In the genomic region with DNA sequence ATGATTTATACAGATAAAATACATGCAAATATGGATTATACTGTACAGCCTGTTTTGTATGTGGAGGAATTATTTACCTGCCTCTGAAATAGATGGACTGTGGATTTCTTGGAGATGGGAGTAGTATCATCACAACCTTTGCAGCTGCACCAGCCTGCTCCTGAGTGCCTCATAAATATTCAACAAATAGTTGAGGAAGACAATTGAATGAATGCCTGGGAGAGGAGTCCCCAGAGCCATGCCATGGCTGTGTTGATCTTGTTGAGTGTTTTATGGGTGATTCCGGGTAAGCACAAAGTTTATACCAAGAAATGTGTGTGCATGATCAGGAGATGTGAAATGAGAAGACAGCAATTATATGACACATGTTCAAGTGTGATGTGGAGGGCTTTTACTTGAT, we compare ENCODE assay signal across 29 cellular contexts.
"Had no signal": no experiment of that assay in that cellular context is flagged by ENCODE, and none has a peak within 500 bp of the region (broad histone marks: within the 10 kb centered on the region; RNA-seq: fewer than 3 reads in every experiment).

No MANE protein-coding gene starts in this region.

- H3K36me3 ChIP-seq: ascending aorta, breast epithelium, esophagus muscularis mucosa, gastrocnemius medialis, heart left ventricle had no signal

- H3K27me3 ChIP-seq: ascending aorta, breast epithelium, esophagus muscularis mucosa, foreskin keratinocyte, gastrocnemius medialis, heart left ventricle had no signal

- H3K4me1 ChIP-seq: ascending aorta, breast epithelium, foreskin keratinocyte had no signal

- H3K9me3 ChIP-seq: ascending aorta, breast epithelium, esophagus muscularis mucosa, gastrocnemius medialis, heart left ventricle had no signal

- H3K27ac ChIP-seq: ascending aorta, breast epithelium, coronary artery, esophagus muscularis mucosa, foreskin keratinocyte, gastrocnemius medialis, heart left ventricle had no signal

- H3K4me3 Mint-ChIP-seq: activated CD4-positive, alpha-beta memory T cell treated with anti-CD3 and anti-CD28 coated beads, Interleukin-2, amount 10 ng/mL, durations not matched to agents 7 days and 5 days; activated CD4-positive, alpha-beta T cell treated with anti-CD3 and anti-CD28 coated beads, Interleukin-2, amount 10 ng/mL, durations not matched to agents 7 days and 5 days; activated naive CD4-positive, alpha-beta T cell treated with anti-CD3 and anti-CD28 coated beads, Interleukin-2, amount 10 ng/mL, durations not matched to agents 7 days and 5 days; activated naive CD8-positive, alpha-beta T cell treated with anti-CD3 and anti-CD28 coated beads, Interleukin-2, amount 10 ng/mL, durations not matched to agents 7 days and 5 days; activated T-cell treated with anti-CD3 and anti-CD28 coated beads, Interleukin-2, amount 50 U/mL, for 24 hours; activated T-cell treated with anti-CD3 and anti-CD28 coated beads, Interleukin-2, amount 50 U/mL, for 72 hours; brain; central memory CD8-positive, alpha-beta T cell; dendritic cell treated with granulocyte-macrophage colony-stimulating factor and Interleukin-4, amounts not matched to agents 40 ng/mL and 50 ng/mL, for 4 days; effector memory CD8-positive, alpha-beta T cell had no signal

- H3K9me3 Mint-ChIP-seq: activated CD4-positive, alpha-beta memory T cell treated with anti-CD3 and anti-CD28 coated beads, Interleukin-2, amount 10 ng/mL, durations not matched to agents 7 days and 5 days; activated CD4-positive, alpha-beta T cell treated with anti-CD3 and anti-CD28 coated beads, Interleukin-2, amount 10 ng/mL, durations not matched to agents 7 days and 5 days; activated naive CD4-positive, alpha-beta T cell treated with anti-CD3 and anti-CD28 coated beads, Interleukin-2, amount 10 ng/mL, durations not matched to agents 7 days and 5 days; activated naive CD4-positive, alpha-beta T cell treated with anti-CD3 and anti-CD28 coated beads, Interleukin-2, amount 50 U/mL, for 72 hours; activated naive CD8-positive, alpha-beta T cell treated with anti-CD3 and anti-CD28 coated beads, Interleukin-2, amount 10 ng/mL, durations not matched to agents 7 days and 5 days; activated T-cell treated with anti-CD3 and anti-CD28 coated beads, Interleukin-2, amount 50 U/mL, for 24 hours; activated T-cell treated with anti-CD3 and anti-CD28 coated beads, Interleukin-2, amount 50 U/mL, for 72 hours; central memory CD8-positive, alpha-beta T cell; dendritic cell treated with granulocyte-macrophage colony-stimulating factor and Interleukin-4, amounts not matched to agents 40 ng/mL and 50 ng/mL, for 4 days; effector memory CD8-positive, alpha-beta T cell had no signal

- ATAC-seq: activated naive CD4-positive, alpha-beta T cell treated with anti-CD3 and anti-CD28 coated beads, Interleukin-2, amount 50 U/mL, for 72 hours; activated T-cell treated with anti-CD3 and anti-CD28 coated beads, Interleukin-2, amount 50 U/mL, for 72 hours; effector memory CD8-positive, alpha-beta T cell; foreskin keratinocyte; gastrocnemius medialis; heart left ventricle had no signal

- H3K4me3 ChIP-seq: ascending aorta, breast epithelium, coronary artery, esophagus muscularis mucosa, gastrocnemius medialis, heart left ventricle had no signal

- H3K4me1 Mint-ChIP-seq: activated CD4-positive, alpha-beta memory T cell treated with anti-CD3 and anti-CD28 coated beads, Interleukin-2, amount 10 ng/mL, durations not matched to agents 7 days and 5 days; activated CD4-positive, alpha-beta T cell treated with anti-CD3 and anti-CD28 coated beads, Interleukin-2, amount 10 ng/mL, durations not matched to agents 7 days and 5 days; activated naive CD4-positive, alpha-beta T cell treated with anti-CD3 and anti-CD28 coated beads, Interleukin-2, amount 10 ng/mL, durations not matched to agents 7 days and 5 days; activated naive CD8-positive, alpha-beta T cell treated with anti-CD3 and anti-CD28 coated beads, Interleukin-2, amount 10 ng/mL, durations not matched to agents 7 days and 5 days; central memory CD8-positive, alpha-beta T cell had no signal

- H3K36me3 Mint-ChIP-seq: activated naive CD4-positive, alpha-beta T cell treated with anti-CD3 and anti-CD28 coated beads, Interleukin-2, amount 10 ng/mL, durations not matched to agents 7 days and 5 days; activated naive CD4-positive, alpha-beta T cell treated with anti-CD3 and anti-CD28 coated beads, Interleukin-2, amount 50 U/mL, for 72 hours; activated naive CD8-positive, alpha-beta T cell treated with anti-CD3 and anti-CD28 coated beads, Interleukin-2, amount 10 ng/mL, durations not matched to agents 7 days and 5 days had no signal

- DNase-seq: activated CD4-positive, alpha-beta memory T cell treated with anti-CD3 and anti-CD28 coated beads, Interleukin-2, amount 10 ng/mL, durations not matched to agents 7 days and 5 days; activated CD4-positive, alpha-beta T cell treated with anti-CD3 and anti-CD28 coated beads for 1 hour; activated CD4-positive, alpha-beta T cell treated with anti-CD3 and anti-CD28 coated beads for 4 hours; activated CD4-positive, alpha-beta T cell treated with anti-CD3 and anti-CD28 coated beads, Interleukin-2, amount 10 ng/mL, durations not matched to agents 7 days and 5 days; activated CD4-positive, alpha-beta T cell treated with anti-CD3 and anti-CD28 coated beads, Interleukin-2, amount 50 U/mL, for 4 hours; activated CD8-positive, alpha-beta memory T cell treated with anti-CD3 and anti-CD28 coated beads, Interleukin-2, amount 50 U/mL, for 48 hours; activated gamma-delta T cell; activated naive CD4-positive, alpha-beta T cell; activated naive CD4-positive, alpha-beta T cell treated with anti-CD3 and anti-CD28 coated beads, Interleukin-2, amount 10 ng/mL, durations not matched to agents 7 days and 5 days; activated naive CD8-positive, alpha-beta T cell treated with anti-CD3 and anti-CD28 coated beads, Interleukin-2, amount 10 ng/mL, durations not matched to agents 7 days and 5 days; activated T-cell treated with anti-CD3 and anti-CD28 coated beads for 4 hours; activated T-cell treated with anti-CD3 and anti-CD28 coated beads, Interleukin-2, amount 50 U/mL, for 24 hours; activated T-cell treated with anti-CD3 and anti-CD28 coated beads, Interleukin-2, amount 50 U/mL, for 72 hours; effector CD4-positive, alpha-beta T cell; effector memory CD8-positive, alpha-beta T cell; erythroblast; foreskin keratinocyte; gastrocnemius medialis; glutamatergic neuron; heart left ventricle; T-helper 2 cell had no signal

- H3K27me3 Mint-ChIP-seq: activated CD4-positive, alpha-beta memory T cell treated with anti-CD3 and anti-CD28 coated beads, Interleukin-2, amount 10 ng/mL, durations not matched to agents 7 days and 5 days; brain; dendritic cell treated with granulocyte-macrophage colony-stimulating factor and Interleukin-4, amounts not matched to agents 40 ng/mL and 50 ng/mL, for 4 days had no signal

- H3K27ac Mint-ChIP-seq: activated CD4-positive, alpha-beta memory T cell treated with anti-CD3 and anti-CD28 coated beads, Interleukin-2, amount 10 ng/mL, durations not matched to agents 7 days and 5 days; activated CD4-positive, alpha-beta T cell treated with anti-CD3 and anti-CD28 coated beads, Interleukin-2, amount 10 ng/mL, durations not matched to agents 7 days and 5 days; activated naive CD4-positive, alpha-beta T cell treated with anti-CD3 and anti-CD28 coated beads, Interleukin-2, amount 10 ng/mL, durations not matched to agents 7 days and 5 days; activated naive CD4-positive, alpha-beta T cell treated with anti-CD3 and anti-CD28 coated beads, Interleukin-2, amount 50 U/mL, for 72 hours; activated naive CD8-positive, alpha-beta T cell treated with anti-CD3 and anti-CD28 coated beads, Interleukin-2, amount 10 ng/mL, durations not matched to agents 7 days and 5 days; activated T-cell treated with anti-CD3 and anti-CD28 coated beads, Interleukin-2, amount 50 U/mL, for 24 hours; activated T-cell treated with anti-CD3 and anti-CD28 coated beads, Interleukin-2, amount 50 U/mL, for 72 hours; dendritic cell treated with granulocyte-macrophage colony-stimulating factor and Interleukin-4, amounts not matched to agents 40 ng/mL and 50 ng/mL, for 4 days; effector memory CD8-positive, alpha-beta T cell had no signal
